26 cellular contexts compared by ENCODE assay signal in genomic region chr17:41363881-41364280, GRCh38. TPM values are rescaled to one million over a fixed set of nuclear protein-coding genes. Genes with fewer than 3 reads are reported as not detected.
"Had no signal": no experiment of that assay in that cellular context is flagged by ENCODE, and none has a peak within 500 bp of the region (broad histone marks: within the 10 kb centered on the region; RNA-seq: fewer than 3 reads in every experiment).

No MANE protein-coding gene starts in this region.

- ATAC-seq: T-cell had no signal

- H3K9me3 ChIP-seq: MG63, SJSA1 had no signal

- H3K27ac ChIP-seq: HL-60, SJSA1, SK-N-MC had no signal

- H3K4me3 ChIP-seq: MG63, SJSA1, SK-N-MC had no signal

- FAIRE-seq: RCC 7860 had no signal

- H3K27me3 ChIP-seq: MG63, SJSA1 had no signal

- DNase-seq: Karpas-422, KG1, MG63, NCI-H1092, NCI-H1105 treated with DMSO at 0.1 percent for 48 hours, NCI-H1417 treated with DMSO at 0.1 percent for 48 hours, NCI-H146, NCI-H1694 treated with DMSO at 0.1 percent for 48 hours, NCI-H1930, NCI-H2081, NCI-H2107, NCI-H226, NCI-H446, NCI-H510A, NCI-H524 treated with DMSO at 0.1 percent for 48 hours, NCI-H69, NCI-H774, Right ventricle myocardium superior, RPMI8226, SIG-M5, SW 1271, T-cell had no signal

- H3K36me3 ChIP-seq: MG63, SJSA1 had no signal

RNA-seq across cellular contexts. Expression of gene KRT33B, which starts 5.7 kb away (rescaled TPM):
- total RNA-seq: Right ventricle myocardium superior, T-cell had no signal

RNA-seq across cellular contexts. Expression of gene KRT33A, which starts 13.3 kb away (rescaled TPM):
- total RNA-seq: Right ventricle myocardium superior, SJSA1, T-cell had no signal

RNA-seq across cellular contexts. Expression of gene KRT34, which starts 18.2 kb away (rescaled TPM):
- total RNA-seq: Right ventricle myocardium superior, T-cell had no signal

RNA-seq across cellular contexts. Expression of gene KRT31, which starts 33.5 kb away (rescaled TPM):
- total RNA-seq: Right ventricle myocardium superior, SJSA1, T-cell had no signal

RNA-seq across cellular contexts. Expression of gene KRTAP17-1, which starts 48.4 kb away (rescaled TPM):
- total RNA-seq: Right ventricle myocardium superior, SJSA1, T-cell had no signal
